ENCODE assay signal across 18 cellular contexts in genomic region chr11:69699213-69699612, GRCh38. TPM values are rescaled to one million over a fixed set of nuclear protein-coding genes. Genes with fewer than 3 reads are reported as not detected.
DNase-seq lines count a peak whose midpoint lies in the region; ATAC-seq, FAIRE-seq and TF ChIP-seq lines count a peak whose summit lies in the region.
"Had no signal": no experiment of that assay in that cellular context is flagged by ENCODE, and none has a peak within 500 bp of the region (broad histone marks: within the 10 kb centered on the region; RNA-seq: fewer than 3 reads in every experiment).

No MANE protein-coding gene starts in this region.

- DNase-seq in DMS 273 (lab: John Stamatoyannopoulos, UW; ENCODE audit: unreplicated experiment) (peak; percentile 80), NAMALWA (ENCODE audit: low spot score) (peak; percentile 58), SJCRH30 (peak; percentile 18 to 37), naive B cell (no peak), frontal cortex (ENCODE audit: low spot score in 2 of 2) (no peak)
- no peak for DNase-seq in activated CD4-positive, alpha-beta T cell treated with anti-CD3 and anti-CD28 coated beads, Interleukin-2, amount 10 ng/mL, durations not matched to agents 7 days and 5 days
- DNase-seq in CD8-positive, alpha-beta T cell = no peak
- DNase-seq: activated CD4-positive, alpha-beta T cell treated with anti-CD3 and anti-CD28 coated beads for 4 hours; activated naive CD8-positive, alpha-beta T cell treated with anti-CD3 and anti-CD28 coated beads, Interleukin-2, amount 50 U/mL, for 24 hours; activated T-cell treated with anti-CD3 and anti-CD28 coated beads, Interleukin-2, amount 50 U/mL, for 24 hours; CD4-positive, alpha-beta T cell; HFFc6; NCI-H345; T-cell had no signal

- no peak for TF ChIP-seq CTCF in CD8-positive, alpha-beta T cell (IDR thresholded peaks at IDR 0.05)

- no peak for FAIRE-seq in frontal cortex (lab: Jason Lieb, UNC)

- H3K4me1 ChIP-seq in SJCRH30 = peaks cover 21% of the 10 kb centered on the region
- H3K4me1 ChIP-seq in CD8-positive, alpha-beta T cell (ENCODE audit: insufficient read depth, low read length) = peaks cover 2% of the 10 kb centered on the region

- CTCF ChIA-PET in activated CD4-positive, alpha-beta T cell treated with anti-CD3 and anti-CD28 coated beads, Interleukin-2, amount 10 ng/mL, durations not matched to agents 7 days and 5 days (lab: Charles Lee) = no interaction called here
- CTCF ChIA-PET in CD8-positive, alpha-beta T cell (lab: Charles Lee) = interaction anchor here (0.7 kb wide), 1 partner anchor 29 kb away, joined by 3 read pairs; no protein-coding TSS in a partner anchor

- H3K27ac ChIP-seq in SJCRH30 = no peak overlapping the region
- no peak overlapping the region for H3K27ac ChIP-seq in CD8-positive, alpha-beta T cell (ENCODE audit: low read depth, low read length)

- intact Hi-C loops in CD8-positive, alpha-beta T cell (cut with DNase I, micrococcal nuclease) = no loop called here

- H3K4me1 Mint-ChIP-seq in naive B cell = peaks cover 9 to 19% (median 14%) of the 10 kb centered on the region in 3 donors
- peaks cover 2% of the 10 kb centered on the region for H3K4me1 Mint-ChIP-seq in activated CD4-positive, alpha-beta T cell treated with anti-CD3 and anti-CD28 coated beads, Interleukin-2, amount 10 ng/mL, durations not matched to agents 7 days and 5 days
- H3K4me1 Mint-ChIP-seq in CD8-positive, alpha-beta T cell (ENCODE audit: low read depth) = peaks cover 4% of the 10 kb centered on the region

- H3K36me3 ChIP-seq in SJCRH30 = no peaks in the 10 kb centered on the region
- no peaks in the 10 kb centered on the region for H3K36me3 ChIP-seq in CD8-positive, alpha-beta T cell (ENCODE audit: insufficient read depth, low read length)

- no peaks in the 10 kb centered on the region for H3K9me3 ChIP-seq in SJCRH30 (replicated peaks)
- no peaks in the 10 kb centered on the region for H3K9me3 ChIP-seq in CD8-positive, alpha-beta T cell (ENCODE audit: low read length)

- H3K27me3 ChIP-seq in SJCRH30 = peaks cover 6% of the 10 kb centered on the region; the same call in 1 of the 2 replicates
- H3K27me3 ChIP-seq in CD8-positive, alpha-beta T cell (ENCODE audit: insufficient read depth, low read length) = peaks cover 11% of the 10 kb centered on the region

- no peak overlapping the region for H3K4me3 ChIP-seq in SJCRH30
- H3K4me3 ChIP-seq in CD8-positive, alpha-beta T cell (ENCODE audit: low read depth, low read length) = no peak overlapping the region

- POLR2A ChIA-PET in activated CD4-positive, alpha-beta T cell treated with anti-CD3 and anti-CD28 coated beads, Interleukin-2, amount 10 ng/mL, durations not matched to agents 7 days and 5 days (lab: Charles Lee) = no interaction called here
- POLR2A ChIA-PET in CD8-positive, alpha-beta T cell (lab: Charles Lee) = no interaction called here

- H3K36me3 Mint-ChIP-seq in naive B cell = no peaks in the 10 kb centered on the region
- no peaks in the 10 kb centered on the region for H3K36me3 Mint-ChIP-seq in activated CD4-positive, alpha-beta T cell treated with anti-CD3 and anti-CD28 coated beads, Interleukin-2, amount 10 ng/mL, durations not matched to agents 7 days and 5 days (ENCODE audit: low read depth)
- no peaks in the 10 kb centered on the region for H3K36me3 Mint-ChIP-seq in CD8-positive, alpha-beta T cell
- H3K36me3 Mint-ChIP-seq: T-cell had no signal

- H3K27ac Mint-ChIP-seq in naive B cell = no peak overlapping the region
- no peak overlapping the region for H3K27ac Mint-ChIP-seq in activated CD4-positive, alpha-beta T cell treated with anti-CD3 and anti-CD28 coated beads, Interleukin-2, amount 10 ng/mL, durations not matched to agents 7 days and 5 days
- no peak overlapping the region for H3K27ac Mint-ChIP-seq in CD8-positive, alpha-beta T cell
- H3K27ac Mint-ChIP-seq: activated naive CD8-positive, alpha-beta T cell treated with anti-CD3 and anti-CD28 coated beads, Interleukin-2, amount 50 U/mL, for 24 hours; activated T-cell treated with anti-CD3 and anti-CD28 coated beads, Interleukin-2, amount 50 U/mL, for 24 hours; CD4-positive, alpha-beta T cell; HFFc6; T-cell had no signal

- ATAC-seq in naive B cell (ENCODE audit: low read depth in 2 of 2) (peak; percentile 59 to 71), GM19351 (IDR thresholded peaks at IDR 0.05; ENCODE audit: unreplicated experiment) (no peak)
- no peak for ATAC-seq in CD8-positive, alpha-beta T cell
- ATAC-seq: activated naive CD8-positive, alpha-beta T cell treated with anti-CD3 and anti-CD28 coated beads, Interleukin-2, amount 50 U/mL, for 24 hours; T-cell had no signal

- H3K4me3 Mint-ChIP-seq in naive B cell = peak overlapping the region in 3 of 8 donors; percentile 28 to 57 (median 33)
- H3K4me3 Mint-ChIP-seq in activated CD4-positive, alpha-beta T cell treated with anti-CD3 and anti-CD28 coated beads, Interleukin-2, amount 10 ng/mL, durations not matched to agents 7 days and 5 days = no peak overlapping the region
- no peak overlapping the region for H3K4me3 Mint-ChIP-seq in CD8-positive, alpha-beta T cell
- H3K4me3 Mint-ChIP-seq: activated naive CD8-positive, alpha-beta T cell treated with anti-CD3 and anti-CD28 coated beads, Interleukin-2, amount 50 U/mL, for 24 hours; activated T-cell treated with anti-CD3 and anti-CD28 coated beads, Interleukin-2, amount 50 U/mL, for 24 hours; CD4-positive, alpha-beta T cell; HFFc6; T-cell had no signal

- H3K27me3 Mint-ChIP-seq in naive B cell = peaks cover 45 to 68% (median 46%) of the 10 kb centered on the region in 3 donors
- peaks cover 32% of the 10 kb centered on the region for H3K27me3 Mint-ChIP-seq in activated CD4-positive, alpha-beta T cell treated with anti-CD3 and anti-CD28 coated beads, Interleukin-2, amount 10 ng/mL, durations not matched to agents 7 days and 5 days
- H3K27me3 Mint-ChIP-seq in CD8-positive, alpha-beta T cell (ENCODE audit: low read depth) = peaks cover 48% of the 10 kb centered on the region

- H3K9me3 Mint-ChIP-seq in naive B cell = no peaks in the 10 kb centered on the region
- no peaks in the 10 kb centered on the region for H3K9me3 Mint-ChIP-seq in activated CD4-positive, alpha-beta T cell treated with anti-CD3 and anti-CD28 coated beads, Interleukin-2, amount 10 ng/mL, durations not matched to agents 7 days and 5 days
- H3K9me3 Mint-ChIP-seq in CD8-positive, alpha-beta T cell = no peaks in the 10 kb centered on the region
- H3K9me3 Mint-ChIP-seq: activated naive CD8-positive, alpha-beta T cell treated with anti-CD3 and anti-CD28 coated beads, Interleukin-2, amount 50 U/mL, for 24 hours; activated T-cell treated with anti-CD3 and anti-CD28 coated beads, Interleukin-2, amount 50 U/mL, for 24 hours; CD4-positive, alpha-beta T cell; HFFc6; T-cell had no signal

RNA-seq across cellular contexts. Expression of gene FGF19, which starts 4.6 kb away (rescaled TPM):
- total RNA-seq in SJCRH30 (2014; rRNA removed; shearing (Covaris generic)) = not detected in 2 replicates
- not detected for polyA plus RNA-seq in naive B cell (ENCODE audit: low read depth in 6 of 6)
- total RNA-seq in activated CD4-positive, alpha-beta T cell treated with anti-CD3 and anti-CD28 coated beads, Interleukin-2, amount 10 ng/mL, durations not matched to agents 7 days and 5 days = not detected
- total RNA-seq in CD8-positive, alpha-beta T cell = not detected
- not detected for total RNA-seq in frontal cortex
- total RNA-seq: CD4-positive, alpha-beta T cell; HFFc6; kidney epithelial cell; M059J; ureter had no signal

RNA-seq across cellular contexts. Expression of gene LTO1, which starts 24.1 kb away (rescaled TPM):
- total RNA-seq in SJCRH30 (2014; rRNA removed; shearing (Covaris generic)) = 19.4 and 22.3 TPM in 2 replicates
- polyA plus RNA-seq in naive B cell (ENCODE audit: low read depth in 6 of 6) = 10 to 100 TPM; 15.9 to 26.9 (median 16.8) TPM
- total RNA-seq in activated CD4-positive, alpha-beta T cell treated with anti-CD3 and anti-CD28 coated beads, Interleukin-2, amount 10 ng/mL, durations not matched to agents 7 days and 5 days = 10 to 100 TPM; 30.7 to 34.0 TPM
- total RNA-seq in CD8-positive, alpha-beta T cell = 10 to 100 TPM; 28.3 to 29.1 TPM
- 17.1 TPM for total RNA-seq in frontal cortex

RNA-seq across cellular contexts. Expression of gene CCND1, which starts 58.3 kb away (rescaled TPM):
- 80.3 and 81.9 TPM in 2 replicates for total RNA-seq in SJCRH30 (2014; rRNA removed; shearing (Covaris generic))
- 1 to 10 TPM in 5 of 6 donors, not detected in 1; 1.6 to 7.7 (median 4.5) TPM for polyA plus RNA-seq in naive B cell (ENCODE audit: low read depth in 6 of 6)
- total RNA-seq in activated CD4-positive, alpha-beta T cell treated with anti-CD3 and anti-CD28 coated beads, Interleukin-2, amount 10 ng/mL, durations not matched to agents 7 days and 5 days = under 1 TPM; 0.21 to 0.42 TPM
- 1 to 10 TPM; 6.6 to 7.1 TPM for total RNA-seq in CD8-positive, alpha-beta T cell
- 10.2 TPM for total RNA-seq in frontal cortex

Comparison
In these comparisons a context has a peak if more than half of its experiments do, and no peak if none do; other contexts are left out.
1. DNase-seq: peak in DMS 273 (single experiment), NAMALWA (single experiment) and SJCRH30 (2 of 2); none in naive B cell (single experiment), activated CD4-positive, alpha-beta T cell treated with anti-CD3 and anti-CD28 coated beads, Interleukin-2, amount 10 ng/mL, durations not matched to agents 7 days and 5 days (single experiment), CD8-positive, alpha-beta T cell (0 of 7) and frontal cortex (0 of 2).
2. ATAC-seq: peak in naive B cell (2 of 2); none in GM19351 (single experiment) and CD8-positive, alpha-beta T cell (single experiment).